In the genomic region with DNA sequence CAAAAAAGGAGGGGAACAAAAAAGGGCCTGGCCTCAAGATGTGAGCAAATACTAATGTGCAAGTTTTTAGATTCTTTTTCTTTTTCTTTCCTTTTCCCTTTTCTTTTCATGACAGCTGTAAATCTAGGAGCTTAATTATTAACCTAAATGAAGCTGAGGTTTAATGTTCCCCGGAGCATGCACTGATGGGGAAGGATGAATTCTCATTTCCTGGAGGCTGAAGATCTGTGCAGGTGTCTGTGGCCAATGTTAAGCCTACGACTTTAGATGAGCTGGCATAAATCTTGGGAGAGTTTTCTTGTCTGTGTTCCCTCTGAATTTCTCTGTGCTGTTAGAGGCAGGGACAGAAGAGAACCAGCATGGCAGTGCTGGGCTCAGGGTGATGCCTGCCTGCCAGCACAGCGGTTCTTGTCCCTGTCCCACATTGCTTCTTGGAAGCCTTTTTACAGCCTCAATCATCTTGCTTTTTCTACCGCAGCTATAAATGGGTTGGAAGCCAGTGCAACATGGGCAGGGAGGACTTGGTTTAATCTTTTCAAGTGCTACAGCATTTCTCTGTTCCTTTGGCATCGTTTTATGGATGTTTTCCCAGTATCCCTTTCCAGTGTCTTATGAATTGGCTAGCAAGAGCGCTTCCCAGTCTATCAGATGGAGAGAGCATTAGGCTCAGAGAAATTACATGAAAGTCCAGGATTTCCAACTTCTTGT, we compare ENCODE assay signal across 1 cellular context.
TF ChIP-seq lines count a peak whose summit lies in the region.

No MANE protein-coding gene starts in this region.

TF ChIP-seq in IMR-90, 13 proteins besides CTCF, POLR2A, EP300 and RAD21 (continued from another document):
- no peak for TF ChIP-seq SMC3 (IDR thresholded peaks at IDR 0.05; ENCODE audit: low read depth, low read length)
- no peak for TF ChIP-seq FOS (IDR thresholded peaks at IDR 0.05; ENCODE audit: low read depth, low read length)
- no peak for TF ChIP-seq RCOR1 (IDR thresholded peaks at IDR 0.05; ENCODE audit: insufficient replicate concordance, low read length)
- no peak for TF ChIP-seq MAZ (IDR thresholded peaks at IDR 0.05; ENCODE audit: borderline replicate concordance, low read depth, low read length)
- TF ChIP-seq MXI1 (IDR thresholded peaks at IDR 0.05; ENCODE audit: borderline replicate concordance, low read depth, low read length) = no peak
